ENCODE assay signal across 19 cellular contexts in the genomic region with DNA sequence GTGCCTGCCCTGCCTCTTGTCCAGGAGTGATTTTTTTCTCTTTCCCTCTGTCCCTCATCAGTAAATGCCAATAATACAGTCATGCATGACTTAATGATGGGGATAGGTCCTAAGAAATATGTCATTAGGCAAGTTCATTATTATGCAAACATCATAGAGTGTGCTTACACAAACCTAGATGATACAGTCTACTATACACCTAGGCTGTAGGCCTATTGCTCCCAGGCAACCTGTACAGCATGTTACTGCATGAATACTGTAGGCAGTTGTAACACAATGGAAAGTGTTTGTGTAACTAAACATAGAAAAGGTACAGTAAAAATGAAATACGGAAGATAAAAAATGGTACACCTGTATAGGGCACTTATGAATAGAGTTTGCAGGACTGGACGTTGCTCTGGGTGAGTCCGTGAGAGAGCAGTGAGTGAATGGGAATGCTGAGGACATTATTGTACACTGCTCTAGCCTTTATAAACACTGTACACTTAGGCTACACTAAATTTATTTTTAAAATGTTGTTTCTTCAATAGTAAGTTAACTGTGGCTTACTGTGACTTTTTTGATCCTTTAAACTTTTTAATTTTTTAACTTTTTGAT. TPM values are rescaled to one million over a fixed set of nuclear protein-coding genes. Genes with fewer than 3 reads are reported as not detected.
DNase-seq lines count a peak whose midpoint lies in the region; ATAC-seq, FAIRE-seq and TF ChIP-seq lines count a peak whose summit lies in the region.
"Had no signal": no experiment of that assay in that cellular context is flagged by ENCODE, and none has a peak within 500 bp of the region (broad histone marks: within the 10 kb centered on the region; RNA-seq: fewer than 3 reads in every experiment).

No MANE protein-coding gene starts in this region.

- no peaks in the 10 kb centered on the region; a peak in 1 of 8 replicates for H3K36me3 ChIP-seq in H1 (ENCODE audit: control insufficient read depth in 2 of 4, insufficient read depth in 4 of 4, low read length in 3 of 4)
- H3K36me3 ChIP-seq: HAP-1 had no signal

- POLR2A ChIA-PET in H1 (lab: Charles Lee; ENCODE audit: partially characterized antibody): interaction anchor here (0.6 kb wide), 1 partner anchor 773 kb away, joined by 3 read pairs; no protein-coding TSS in a partner anchor
- POLR2A ChIA-PET in activated CD8-positive, alpha-beta T cell treated with anti-CD3 and anti-CD28 coated beads, Interleukin-2, amount 10 ng/mL, durations not matched to agents 7 days and 5 days (lab: Charles Lee): no interaction called here

- no peak overlapping the region for H2AFZ ChIP-seq in H1 (ENCODE audit: low read length)

- no peak overlapping the region for H2BK15ac ChIP-seq in H1 (ENCODE audit: low read length)

- H3K27ac Mint-ChIP-seq in activated CD8-positive, alpha-beta T cell treated with anti-CD3 and anti-CD28 coated beads, Interleukin-2, amount 10 ng/mL, durations not matched to agents 7 days and 5 days: no peak overlapping the region
- H3K27ac Mint-ChIP-seq in stimulated activated naive CD8-positive, alpha-beta T cell treated with anti-CD3 and anti-CD28 coated beads, Interleukin-15, amount 100 ng/mL, for 72 hours: no peak overlapping the region
- H3K27ac Mint-ChIP-seq: CD14-positive monocyte; CD8-positive, alpha-beta T cell had no signal

- DNase-seq in DMS153 (lab: John Stamatoyannopoulos, UW): peak; percentile 76
- no peak for DNase-seq in DMS153 treated with DMSO at 0.1 percent for 48 hours (lab: John Stamatoyannopoulos, UW; ENCODE audit: unreplicated experiment)
- no peak for DNase-seq in H1 (ENCODE audit: low read depth in 1 of 2, low spot score in 2 of 2)
- DNase-seq in left colon: no peak
- peak; percentile 32 for DNase-seq in renal cortical epithelial cell (ENCODE audit: low read depth)
- DNase-seq in activated CD8-positive, alpha-beta T cell treated with anti-CD3 and anti-CD28 coated beads, Interleukin-2, amount 10 ng/mL, durations not matched to agents 7 days and 5 days: no peak
- DNase-seq in stimulated activated naive CD8-positive, alpha-beta T cell treated with anti-CD3 and anti-CD28 coated beads, Interleukin-15, amount 100 ng/mL, for 72 hours: no peak
- DNase-seq: CD8-positive, alpha-beta T cell; COR-L47; GOT3 had no signal

- H3K27me3 Mint-ChIP-seq in activated CD8-positive, alpha-beta T cell treated with anti-CD3 and anti-CD28 coated beads, Interleukin-2, amount 10 ng/mL, durations not matched to agents 7 days and 5 days (ENCODE audit: low read depth): peaks cover 6% of the 10 kb centered on the region
- peaks cover 17% of the 10 kb centered on the region for H3K27me3 Mint-ChIP-seq in stimulated activated naive CD8-positive, alpha-beta T cell treated with anti-CD3 and anti-CD28 coated beads, Interleukin-15, amount 100 ng/mL, for 72 hours

- intact Hi-C loops in left colon (cut with DNase I, micrococcal nuclease): no loop called here

- H4K91ac ChIP-seq in H1 (replicated peaks; ENCODE audit: insufficient read length, low read length): peak overlapping the region; percentile 34

- H3K23ac ChIP-seq in H1 (ENCODE audit: insufficient read length): no peak overlapping the region

- H3K27ac ChIP-seq in H1 (ENCODE audit: low read depth, low read length): no peak overlapping the region
- H3K27ac ChIP-seq: 22Rv1 had no signal

- H3K79me2 ChIP-seq in H1 (ENCODE audit: control insufficient read depth in 1 of 2, insufficient read depth in 2 of 2, low read length in 2 of 2): no peaks in the 10 kb centered on the region; a peak in 1 of 4 replicates

- H3K4me2 ChIP-seq in H1 (ENCODE audit: insufficient read depth in 1 of 2, low read depth in 2 of 2, low read length in 2 of 2): no peak overlapping the region

- H3K4me1 Mint-ChIP-seq in activated CD8-positive, alpha-beta T cell treated with anti-CD3 and anti-CD28 coated beads, Interleukin-2, amount 10 ng/mL, durations not matched to agents 7 days and 5 days (ENCODE audit: low read depth): no peaks in the 10 kb centered on the region
- H3K4me1 Mint-ChIP-seq in stimulated activated naive CD8-positive, alpha-beta T cell treated with anti-CD3 and anti-CD28 coated beads, Interleukin-15, amount 100 ng/mL, for 72 hours: no peaks in the 10 kb centered on the region
- H3K4me1 Mint-ChIP-seq: CD14-positive monocyte had no signal

- H3K79me1 ChIP-seq in H1 (ENCODE audit: low read depth, low read length): no peaks in the 10 kb centered on the region

- TF ChIP-seq EP300 in H1 (IDR thresholded peaks at IDR 0.05; ENCODE audit: borderline replicate concordance in 1 of 2, low read depth in 2 of 2, low read length in 2 of 2): no peak

- no peak overlapping the region for H2BK12ac ChIP-seq in H1 (ENCODE audit: low read depth, low read length)

- H2AK5ac ChIP-seq in H1 (ENCODE audit: low read depth, low read length): no peak overlapping the region

- H4K5ac ChIP-seq in H1 (ENCODE audit: insufficient read length, low read depth, low read length): no peak overlapping the region

- no peak overlapping the region for H3K4ac ChIP-seq in H1 (replicated peaks; ENCODE audit: insufficient read length, low read depth, low read length)

- no peak overlapping the region for H3K14ac ChIP-seq in H1 (ENCODE audit: insufficient read length)

- no peak for TF ChIP-seq CTCF in H1 (IDR thresholded peaks at IDR 0.05; ENCODE audit: control extremely low read depth in 1 of 3, insufficient read depth in 1 of 3, low read depth in 1 of 3, low read length in 3 of 3)

- no peak overlapping the region for H4K8ac ChIP-seq in H1 (ENCODE audit: extremely low read depth, insufficient read depth, low read length)

- H3K36me3 Mint-ChIP-seq in activated CD8-positive, alpha-beta T cell treated with anti-CD3 and anti-CD28 coated beads, Interleukin-2, amount 10 ng/mL, durations not matched to agents 7 days and 5 days (ENCODE audit: low read depth): no peaks in the 10 kb centered on the region
- H3K36me3 Mint-ChIP-seq: CD14-positive monocyte; CD8-positive, alpha-beta T cell had no signal

- TF ChIP-seq POLR2A in H1 (IDR thresholded peaks at IDR 0.05; ENCODE audit: control extremely low read depth in 1 of 2, low read depth in 2 of 2, low read length in 2 of 2): no peak

- peak; percentile 60 for ATAC-seq in left colon
- no peak for ATAC-seq in activated CD8-positive, alpha-beta T cell treated with anti-CD3 and anti-CD28 coated beads, Interleukin-2, amount 10 ng/mL, durations not matched to agents 7 days and 5 days
- ATAC-seq in GM19023 (IDR thresholded peaks at IDR 0.05; ENCODE audit: unreplicated experiment): no peak
- no peak for ATAC-seq in stimulated activated naive CD8-positive, alpha-beta T cell treated with anti-CD3 and anti-CD28 coated beads, Interleukin-15, amount 100 ng/mL, for 72 hours
- ATAC-seq: CD8-positive, alpha-beta T cell had no signal

- H3K18ac ChIP-seq in H1 (ENCODE audit: extremely low read depth, low read length): no peak overlapping the region

- H3K9me3 Mint-ChIP-seq in activated CD8-positive, alpha-beta T cell treated with anti-CD3 and anti-CD28 coated beads, Interleukin-2, amount 10 ng/mL, durations not matched to agents 7 days and 5 days (ENCODE audit: insufficient read depth): no peaks in the 10 kb centered on the region
- H3K9me3 Mint-ChIP-seq in stimulated activated naive CD8-positive, alpha-beta T cell treated with anti-CD3 and anti-CD28 coated beads, Interleukin-15, amount 100 ng/mL, for 72 hours: no peaks in the 10 kb centered on the region
- H3K9me3 Mint-ChIP-seq: CD8-positive, alpha-beta T cell had no signal

- no peak overlapping the region; the same call in 1 of the 2 replicates for H2BK5ac ChIP-seq in H1 (ENCODE audit: low read depth, low read length)

- H3K9me3 ChIP-seq in H1 (ENCODE audit: insufficient read depth in 2 of 2, low read depth in 1 of 2, low read length in 1 of 2): no peaks in the 10 kb centered on the region
- H3K9me3 ChIP-seq: HAP-1 had no signal

- 88% methylated on average over 3 of the region's 3 CpGs; no CpG with 5 or more reads in 1 of the 2 experiments for WGBS in H1 (ENCODE audit: extremely low coverage in 1 of 2, insufficient coverage in 1 of 2, insufficient read length in 1 of 2, insufficient replicate concordance in 2 of 2, low coverage in 1 of 2, low lambda C conversion rate in 2 of 2, missing lambda C conversion rate in 1 of 2), 2 experiments

- no peak for TF ChIP-seq RAD21 in H1 (IDR thresholded peaks at IDR 0.05 in 1 of 2, conservative IDR thresholded peaks at IDR 0.05 in 1 of 2; ENCODE audit: low read depth in 2 of 2, low read length in 2 of 2)

- H3K9ac ChIP-seq in H1 (replicated peaks in 1 of 4; ENCODE audit: extremely low read depth in 1 of 4, low read depth in 3 of 4, low read length in 3 of 4): no peak overlapping the region

- no peak overlapping the region for H3K56ac ChIP-seq in H1 (replicated peaks; ENCODE audit: insufficient read length, low read depth, low read length)

- H3K27me3 ChIP-seq in H1 (replicated peaks in 1 of 4; ENCODE audit: control insufficient read depth in 3 of 4, extremely low read depth in 1 of 4, insufficient read depth in 3 of 4, low read length in 3 of 4): no peaks in the 10 kb centered on the region

- H3K4me1 ChIP-seq in H1 (replicated peaks in 1 of 4; ENCODE audit: control insufficient read depth in 3 of 4, insufficient read depth in 4 of 4, low read length in 3 of 4): peaks cover 0 to 10% (median 7%) of the 10 kb centered on the region in 4 experiments; a peak in 3 of 7 replicates

- CTCF ChIA-PET in H1 (lab: Charles Lee; ENCODE audit: partially characterized antibody): interaction anchor here (1.0 to 1.9 kb wide), 3 partner anchors 15 to 87 kb away, joined by 3 to 6 read pairs (median 4); no protein-coding TSS in a partner anchor
- CTCF ChIA-PET in activated CD8-positive, alpha-beta T cell treated with anti-CD3 and anti-CD28 coated beads, Interleukin-2, amount 10 ng/mL, durations not matched to agents 7 days and 5 days (lab: Charles Lee): no interaction called here

- H3K23me2 ChIP-seq in H1 (ENCODE audit: low read depth, low read length): no peaks in the 10 kb centered on the region

- no peak overlapping the region for H3K4me3 Mint-ChIP-seq in activated CD8-positive, alpha-beta T cell treated with anti-CD3 and anti-CD28 coated beads, Interleukin-2, amount 10 ng/mL, durations not matched to agents 7 days and 5 days
- no peak overlapping the region for H3K4me3 Mint-ChIP-seq in stimulated activated naive CD8-positive, alpha-beta T cell treated with anti-CD3 and anti-CD28 coated beads, Interleukin-15, amount 100 ng/mL, for 72 hours
- H3K4me3 Mint-ChIP-seq: CD14-positive monocyte; CD8-positive, alpha-beta T cell had no signal

- no peak for FAIRE-seq in H1 (lab: Jason Lieb, UNC)
- FAIRE-seq: GM18507, HTR-8/SVneo had no signal

- no peaks in the 10 kb centered on the region for H4K20me1 ChIP-seq in H1 (replicated peaks in 1 of 2; ENCODE audit: control insufficient read depth in 1 of 2, insufficient read depth in 2 of 2, low read length in 2 of 2)

- no peak overlapping the region for H3K4me3 ChIP-seq in H1 (ENCODE audit: extremely low read depth in 1 of 4, insufficient read depth in 2 of 4, low read depth in 3 of 4, low read length in 4 of 4)
- H3K4me3 ChIP-seq: HAP-1 had no signal

- no peak overlapping the region for H2BK20ac ChIP-seq in H1 (ENCODE audit: low read length)

- H2BK120ac ChIP-seq in H1 (replicated peaks; ENCODE audit: low read depth, low read length): no peak overlapping the region

RNA-seq across cellular contexts. Expression of a gene that starts 22.1 kb away (rescaled TPM):
- not detected in 2 replicates for total RNA-seq in H1 (2021; fragmentation: NEBNext Ultra II Directional; extraction: Animal tissue kit (Norgen Biotek cat#: 25700))
- polyA plus RNA-seq in H1 (2011; rRNA removed): not detected in 2 replicates
- polyA plus RNA-seq in H1 (2011; cell fraction: cytosol; rRNA removed): not detected
- polyA plus RNA-seq in H1 (2011; cell fraction: nucleus; rRNA removed): not detected
- not detected in 4 replicates for polyA plus RNA-seq in H1 (2012, experiment 1 of 2)
- not detected for polyA plus RNA-seq in H1 (2012, experiment 2 of 2)
- polyA plus RNA-seq in H1 (2013, experiment 1 of 2): not detected
- not detected for polyA plus RNA-seq in H1 (2013, experiment 2 of 2)
- polyA minus RNA-seq in H1 (2011; rRNA and poly(A)+ RNA removed): not detected in 2 replicates
- polyA minus RNA-seq in H1 (2011; cell fraction: cytosol; rRNA and poly(A)+ RNA removed): not detected
- 0.20 TPM for polyA minus RNA-seq in H1 (2011; cell fraction: nucleus; rRNA and poly(A)+ RNA removed)
- not detected for total RNA-seq in left colon
- total RNA-seq in renal cortical epithelial cell: not detected in 2 replicates
- not detected for total RNA-seq in activated CD8-positive, alpha-beta T cell treated with anti-CD3 and anti-CD28 coated beads, Interleukin-2, amount 10 ng/mL, durations not matched to agents 7 days and 5 days
- total RNA-seq: A673; CD8-positive, alpha-beta T cell; Daoy had no signal
- polyA plus RNA-seq: BJ, CD14-positive monocyte had no signal

RNA-seq across cellular contexts. Expression of a gene that starts 34.5 kb away (rescaled TPM):
- total RNA-seq in H1 (2021; fragmentation: NEBNext Ultra II Directional; extraction: Animal tissue kit (Norgen Biotek cat#: 25700)): 22.9 and 23.2 TPM in 2 replicates
- 5.6 and 5.8 TPM in 2 replicates for polyA plus RNA-seq in H1 (2011; rRNA removed)
- 5.9 TPM for polyA plus RNA-seq in H1 (2011; cell fraction: cytosol; rRNA removed)
- 9.8 TPM for polyA plus RNA-seq in H1 (2011; cell fraction: nucleus; rRNA removed)
- polyA plus RNA-seq in H1 (2012, experiment 1 of 2): 6.6 to 9.8 TPM (median 9.1 TPM) in 4 replicates
- 0.94 TPM for polyA plus RNA-seq in H1 (2012, experiment 2 of 2)
- polyA plus RNA-seq in H1 (2013, experiment 1 of 2): 9.1 TPM
- 8.4 TPM for polyA plus RNA-seq in H1 (2013, experiment 2 of 2)
- polyA minus RNA-seq in H1 (2011; rRNA and poly(A)+ RNA removed): 30.9 and 33.5 TPM in 2 replicates
- polyA minus RNA-seq in H1 (2011; cell fraction: cytosol; rRNA and poly(A)+ RNA removed): 17.6 TPM
- polyA minus RNA-seq in H1 (2011; cell fraction: nucleus; rRNA and poly(A)+ RNA removed): 24.6 TPM
- total RNA-seq in left colon (10 to 100 TPM; 19.1 to 24.8 TPM), renal cortical epithelial cell (8.7 and 13.8 TPM in 2 replicates)
- under 1 TPM; 0.05 to 0.08 TPM for total RNA-seq in activated CD8-positive, alpha-beta T cell treated with anti-CD3 and anti-CD28 coated beads, Interleukin-2, amount 10 ng/mL, durations not matched to agents 7 days and 5 days
- total RNA-seq: CD8-positive, alpha-beta T cell had no signal
- polyA plus RNA-seq: CD14-positive monocyte had no signal

Comparison
In these comparisons a context has a peak if more than half of its experiments do, and no peak if none do; other contexts are left out.
1. DNase-seq: peak in DMS153 (single experiment) and renal cortical epithelial cell (single experiment); none in DMS153 treated with DMSO at 0.1 percent for 48 hours (single experiment), H1 (0 of 2), left colon (0 of 2), activated CD8-positive, alpha-beta T cell treated with anti-CD3 and anti-CD28 coated beads, Interleukin-2, amount 10 ng/mL, durations not matched to agents 7 days and 5 days (single experiment) and stimulated activated naive CD8-positive, alpha-beta T cell treated with anti-CD3 and anti-CD28 coated beads, Interleukin-15, amount 100 ng/mL, for 72 hours (0 of 2).